Comparison of ENCODE assay signal across 7 cellular contexts in genomic region chr1:153963850-153964331, GRCh38. TPM values are rescaled to one million over a fixed set of nuclear protein-coding genes. Genes with fewer than 3 reads are reported as not detected.
DNase-seq lines count a peak whose midpoint lies in the region; ATAC-seq and TF ChIP-seq lines count a peak whose summit lies in the region.

No MANE protein-coding gene starts in this region.

- H3K27me3 ChIP-seq in cardiac muscle cell: no peaks in the 10 kb centered on the region

- no peaks in the 10 kb centered on the region for H3K9me3 Mint-ChIP-seq in activated B cell treated with CpG ODN at 0.5 μM for 24 hours
- no peaks in the 10 kb centered on the region for H3K9me3 Mint-ChIP-seq in progenitor cell of endocrine pancreas (ENCODE audit: low read depth)

- peaks cover 6% of the 10 kb centered on the region for H3K36me3 ChIP-seq in cardiac muscle cell

- no peak for TF ChIP-seq CTCF in GM12864 (IDR thresholded peaks at IDR 0.05; ENCODE audit: low read depth, low read length, missing control alignments)
- no peak for TF ChIP-seq CTCF in activated B cell treated with CpG ODN at 0.5 μM for 24 hours (IDR thresholded peaks at IDR 0.05)
- TF ChIP-seq CTCF in cardiac muscle cell (IDR thresholded peaks at IDR 0.05; ENCODE audit: low read depth, low read length): no peak
- no peak for TF ChIP-seq CTCF in progenitor cell of endocrine pancreas (IDR thresholded peaks at IDR 0.05; ENCODE audit: unreplicated experiment)

- H3K36me3 Mint-ChIP-seq in activated B cell treated with CpG ODN at 0.5 μM for 24 hours (ENCODE audit: low read depth) (peaks cover 56% of the 10 kb centered on the region), progenitor cell of endocrine pancreas (ENCODE audit: insufficient read depth) (peaks cover 5% of the 10 kb centered on the region)

- H3K27ac ChIP-seq in cardiac muscle cell: peak overlapping the region; percentile 90

- H3K27ac Mint-ChIP-seq in activated B cell treated with CpG ODN at 0.5 μM for 24 hours (peak overlapping the region; percentile 90), progenitor cell of endocrine pancreas (peak overlapping the region; percentile 99)

- H3K9me3 ChIP-seq in cardiac muscle cell (ENCODE audit: low read depth): no peaks in the 10 kb centered on the region

- H3K4me1 Mint-ChIP-seq in activated B cell treated with CpG ODN at 0.5 μM for 24 hours (peaks cover 81% of the 10 kb centered on the region), progenitor cell of endocrine pancreas (ENCODE audit: low read depth) (peaks cover 46% of the 10 kb centered on the region)

- H3K4me3 Mint-ChIP-seq in activated B cell treated with CpG ODN at 0.5 μM for 24 hours (peak overlapping the region; percentile 89), progenitor cell of endocrine pancreas (ENCODE audit: low read depth) (peak overlapping the region; percentile 90)

- DNase-seq in GM12864 (ENCODE audit: low read depth) (no peak), HK-2 (ENCODE audit: unreplicated experiment) (peak; percentile 82), activated B cell treated with CpG ODN at 0.5 μM for 24 hours (no peak), cardiac muscle cell (ENCODE audit: low read depth in 1 of 2, low spot score in 1 of 2) (peak; percentile 38 to 63), progenitor cell of endocrine pancreas (ENCODE audit: low spot score, unreplicated experiment) (peak; percentile 50), GM19240 (ENCODE audit: insufficient read length, low spot score) (no peak)

- POLR2A ChIA-PET in activated B cell treated with CpG ODN at 0.5 μM for 24 hours (lab: Charles Lee): interaction anchor here (0.7 to 8.2 kb wide), 13 partner anchors 10 to 330 kb away, joined by 3 to 230 read pairs (median 7); partner anchors contain the start of genes DENND4B, GATAD2B, JTB and RAB13

- intact Hi-C loops in activated B cell treated with CpG ODN at 0.5 μM for 24 hours (cut with micrococcal nuclease): loop anchor here (1.0 kb wide), 3 partner anchors 18 to 41 kb away; partner anchors contain the start of genes DENND4B and RAB13

- CTCF ChIA-PET in activated B cell treated with CpG ODN at 0.5 μM for 24 hours (lab: Charles Lee): interaction anchor here (0.7 to 3.4 kb wide), 3 partner anchors 15 to 22 kb away, joined by 3 to 13 read pairs (median 12); partner anchors contain the start of genes DENND4B and RAB13

- H3K27me3 Mint-ChIP-seq in activated B cell treated with CpG ODN at 0.5 μM for 24 hours: no peaks in the 10 kb centered on the region
- H3K27me3 Mint-ChIP-seq in progenitor cell of endocrine pancreas: no peaks in the 10 kb centered on the region

- no peak for ATAC-seq in activated B cell treated with CpG ODN at 0.5 μM for 24 hours (ENCODE audit: low read depth)
- ATAC-seq in HG02798 (IDR thresholded peaks at IDR 0.05; ENCODE audit: poor library complexity, unreplicated experiment): no peak

- peaks cover 22% of the 10 kb centered on the region for H3K4me1 ChIP-seq in cardiac muscle cell (ENCODE audit: low read depth)

- H3K4me3 ChIP-seq in GM12864 (ENCODE audit: low read depth, low read length) (peak overlapping the region; percentile 73), cardiac muscle cell (peak overlapping the region; percentile 58)

RNA-seq across cellular contexts. Expression of gene SLC39A1, which starts 0.6 kb away (rescaled TPM):
- total RNA-seq in activated B cell treated with CpG ODN at 0.5 μM for 24 hours (51.3 and 56.3 TPM in 2 replicates), cardiac muscle cell (75.8 and 83.4 TPM in 2 replicates), progenitor cell of endocrine pancreas (70.6 and 75.4 TPM in 2 replicates)
- polyA plus RNA-seq in cardiac muscle cell: 71.2 and 72.6 TPM in 2 replicates

RNA-seq across cellular contexts. Expression of gene CREB3L4, which starts 3.8 kb away (rescaled TPM):
- total RNA-seq in activated B cell treated with CpG ODN at 0.5 μM for 24 hours (9.4 and 10.2 TPM in 2 replicates), cardiac muscle cell (34.0 and 49.5 TPM in 2 replicates), progenitor cell of endocrine pancreas (36.6 and 41.7 TPM in 2 replicates)
- polyA plus RNA-seq in cardiac muscle cell: 25.3 and 31.5 TPM in 2 replicates

RNA-seq across cellular contexts. Expression of gene CRTC2, which starts 5.5 kb away (rescaled TPM):
- total RNA-seq in activated B cell treated with CpG ODN at 0.5 μM for 24 hours: 206 and 247 TPM in 2 replicates
- total RNA-seq in cardiac muscle cell: 11.9 and 17.9 TPM in 2 replicates
- 24.8 and 34.4 TPM in 2 replicates for polyA plus RNA-seq in cardiac muscle cell
- total RNA-seq in progenitor cell of endocrine pancreas: 40.9 and 41.9 TPM in 2 replicates

RNA-seq across cellular contexts. Expression of gene JTB, which starts 13.6 kb away (rescaled TPM):
- 137 and 147 TPM in 2 replicates for total RNA-seq in activated B cell treated with CpG ODN at 0.5 μM for 24 hours
- 161 and 315 TPM in 2 replicates for total RNA-seq in cardiac muscle cell
- 137 and 169 TPM in 2 replicates for polyA plus RNA-seq in cardiac muscle cell
- 75.0 and 76.5 TPM in 2 replicates for total RNA-seq in progenitor cell of endocrine pancreas

RNA-seq across cellular contexts. Expression of gene DENND4B, which starts 17.4 kb away (rescaled TPM):
- total RNA-seq in activated B cell treated with CpG ODN at 0.5 μM for 24 hours (217 and 257 TPM in 2 replicates), cardiac muscle cell (31.3 and 42.3 TPM in 2 replicates), progenitor cell of endocrine pancreas (84.7 and 93.4 TPM in 2 replicates)
- 48.1 and 61.2 TPM in 2 replicates for polyA plus RNA-seq in cardiac muscle cell

Comparison
In these comparisons a context has a peak if more than half of its experiments do, and no peak if none do; other contexts are left out.
1. DNase-seq: peak in HK-2 (single experiment), cardiac muscle cell (2 of 2) and progenitor cell of endocrine pancreas (single experiment); none in GM12864 (single experiment), activated B cell treated with CpG ODN at 0.5 μM for 24 hours (single experiment) and GM19240 (single experiment).